Comparison of ENCODE assay signal across 8 cellular contexts in genomic region chr20:2470432-2471193, GRCh38. TPM values are rescaled to one million over a fixed set of nuclear protein-coding genes. Genes with fewer than 3 reads are reported as not detected.
DNase-seq lines count a peak whose midpoint lies in the region; ATAC-seq and TF ChIP-seq lines count a peak whose summit lies in the region.

TSS of gene SNRPB (minus strand) at chr20:2470789. CDS start at chr20:2470690, 99 bp downstream.

- peaks cover 33 to 41% of the 10 kb centered on the region in 2 donors for H3K4me1 Mint-ChIP-seq in effector memory CD8-positive, alpha-beta T cell (ENCODE audit: low read depth in 2 of 2)

- peak within 1 kb of the TSS; percentile 98 to 99 for H3K27ac Mint-ChIP-seq in effector memory CD8-positive, alpha-beta T cell

- ATAC-seq in effector memory CD8-positive, alpha-beta T cell (replicated peaks) = peak; percentile 89

- H3K36me3 Mint-ChIP-seq in effector memory CD8-positive, alpha-beta T cell (ENCODE audit: insufficient read depth) = peaks cover 41% of the 10 kb centered on the region

- TF ChIP-seq CTCF in GM20000 (IDR thresholded peaks at IDR 0.05; ENCODE audit: extremely low read depth, missing control alignments) = no peak

- POLR2A ChIA-PET in activated CD8-positive, alpha-beta memory T cell treated with anti-CD3 and anti-CD28 coated beads for 36 hours (lab: Charles Lee) = interaction anchor here (0.6 to 3.2 kb wide), 7 partner anchors 10 to 194 kb away, joined by 3 to 14 read pairs (median 6); partner anchors contain the start of genes IDH3B and NOP56

- no peaks in the 10 kb centered on the region for H3K27me3 Mint-ChIP-seq in effector memory CD8-positive, alpha-beta T cell

- H3K4me3 Mint-ChIP-seq in effector memory CD8-positive, alpha-beta T cell = peak within 1 kb of the TSS; percentile 99

- DNase-seq in CMK (ENCODE audit: low read depth) (peak; percentile 99), GM20000 (ENCODE audit: low spot score) (peak; percentile 92), HT-29 (ENCODE audit: low spot score) (peak; percentile 98), NOMO-1 (lab: John Stamatoyannopoulos, UW; ENCODE audit: unreplicated experiment in 2 of 2) (peak; percentile 96 to 98), medulla oblongata (ENCODE audit: extremely low spot score) (peak; percentile 99)
- peak; percentile 95 to 96 (median 95) for DNase-seq in effector memory CD8-positive, alpha-beta T cell
- DNase-seq in stimulated activated CD8-positive, alpha-beta memory T cell treated with anti-CD3 and anti-CD28 coated beads, Interleukin-12 subunit alpha, Interleukin-12 subunit beta, amount 100 ng/mL, for 1 hour (ENCODE audit: low read depth) = peak; percentile 94

- CTCF ChIA-PET in activated CD8-positive, alpha-beta memory T cell treated with anti-CD3 and anti-CD28 coated beads for 36 hours (lab: Charles Lee) = interaction anchor here (0.9 to 1.8 kb wide), 6 partner anchors 12 to 263 kb away, joined by 3 to 7 read pairs (median 3); partner anchors contain the start of genes NOP56 and ZNF343

- H3K9me3 Mint-ChIP-seq in effector memory CD8-positive, alpha-beta T cell = no peaks in the 10 kb centered on the region

RNA-seq across cellular contexts. Expression of gene SNRPB, which starts in this region (rescaled TPM):
- total RNA-seq in HT-29 (2014; rRNA removed; shearing (Covaris generic)) = 649 and 692 TPM in 2 replicates
- total RNA-seq in activated CD8-positive, alpha-beta memory T cell treated with anti-CD3 and anti-CD28 coated beads for 36 hours = 100 to 1,000 TPM; 462 to 463 TPM

Comparison
In these comparisons a context has a peak if more than half of its experiments do, and no peak if none do; other contexts are left out.
1. Peak in every context shown above with its lines: DNase-seq and ATAC-seq.